ENCODE assay signal across 1 cellular context in genomic region chr9:84343111-84343521, GRCh38.
TF ChIP-seq lines count a peak whose summit lies in the region.

No MANE protein-coding gene starts in this region.

TF ChIP-seq in K562, 482 proteins besides CTCF, POLR2A, EP300 and RAD21 (continued from another document):
- TF ChIP-seq TAL1 (IDR thresholded peaks at IDR 0.05) (peak; percentile 96), CBX3 (IDR thresholded peaks at IDR 0.05; ENCODE audit: borderline replicate concordance in 1 of 2, low read length in 2 of 2) (no peak), ZNF77 (CRISPR knock-in tag; IDR thresholded peaks at IDR 0.05) (no peak)
